In the genomic region with DNA sequence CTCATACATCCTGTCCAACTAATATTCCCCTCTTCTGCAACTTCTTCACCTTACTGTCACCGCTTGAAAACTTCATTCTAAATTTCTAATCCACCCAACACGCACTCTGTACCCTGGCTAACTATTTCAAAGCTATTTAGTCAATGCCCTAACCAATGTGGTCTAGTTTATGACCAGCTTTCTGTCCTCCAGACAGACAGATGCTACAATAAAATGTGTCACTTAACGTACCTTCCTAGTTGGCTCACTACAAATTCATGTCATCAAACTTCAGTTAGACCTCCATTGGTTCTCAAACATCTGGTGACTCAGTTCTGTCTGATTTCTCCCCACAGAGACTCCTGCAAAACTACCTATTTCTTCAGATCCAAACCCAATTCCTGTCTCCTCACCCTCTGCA, we compare ENCODE assay signal across 1 cellular context.
TF ChIP-seq lines count a peak whose summit lies in the region.

No MANE protein-coding gene starts in this region.

TF ChIP-seq in WTC11, 78 proteins besides CTCF, POLR2A, EP300 and RAD21 (continued from another document):
- TF ChIP-seq, protein P1, sequence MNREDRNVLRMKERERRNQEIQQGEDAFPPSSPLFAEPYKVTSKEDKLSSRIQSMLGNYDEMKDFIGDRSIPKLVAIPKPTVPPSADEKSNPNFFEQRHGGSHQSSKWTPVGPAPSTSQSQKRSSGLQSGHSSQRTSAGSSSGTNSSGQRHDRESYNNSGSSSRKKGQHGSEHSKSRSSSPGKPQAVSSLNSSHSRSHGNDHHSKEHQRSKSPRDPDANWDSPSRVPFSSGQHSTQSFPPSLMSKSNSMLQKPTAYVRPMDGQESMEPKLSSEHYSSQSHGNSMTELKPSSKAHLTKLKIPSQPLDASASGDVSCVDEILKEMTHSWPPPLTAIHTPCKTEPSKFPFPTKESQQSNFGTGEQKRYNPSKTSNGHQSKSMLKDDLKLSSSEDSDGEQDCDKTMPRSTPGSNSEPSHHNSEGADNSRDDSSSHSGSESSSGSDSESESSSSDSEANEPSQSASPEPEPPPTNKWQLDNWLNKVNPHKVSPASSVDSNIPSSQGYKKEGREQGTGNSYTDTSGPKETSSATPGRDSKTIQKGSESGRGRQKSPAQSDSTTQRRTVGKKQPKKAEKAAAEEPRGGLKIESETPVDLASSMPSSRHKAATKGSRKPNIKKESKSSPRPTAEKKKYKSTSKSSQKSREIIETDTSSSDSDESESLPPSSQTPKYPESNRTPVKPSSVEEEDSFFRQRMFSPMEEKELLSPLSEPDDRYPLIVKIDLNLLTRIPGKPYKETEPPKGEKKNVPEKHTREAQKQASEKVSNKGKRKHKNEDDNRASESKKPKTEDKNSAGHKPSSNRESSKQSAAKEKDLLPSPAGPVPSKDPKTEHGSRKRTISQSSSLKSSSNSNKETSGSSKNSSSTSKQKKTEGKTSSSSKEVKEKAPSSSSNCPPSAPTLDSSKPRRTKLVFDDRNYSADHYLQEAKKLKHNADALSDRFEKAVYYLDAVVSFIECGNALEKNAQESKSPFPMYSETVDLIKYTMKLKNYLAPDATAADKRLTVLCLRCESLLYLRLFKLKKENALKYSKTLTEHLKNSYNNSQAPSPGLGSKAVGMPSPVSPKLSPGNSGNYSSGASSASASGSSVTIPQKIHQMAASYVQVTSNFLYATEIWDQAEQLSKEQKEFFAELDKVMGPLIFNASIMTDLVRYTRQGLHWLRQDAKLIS (CRISPR knock-in tag; IDR thresholded peaks at IDR 0.05; ENCODE audit: borderline replicate concordance), result no peak
- TF ChIP-seq ZNF671 (CRISPR knock-in tag; IDR thresholded peaks at IDR 0.05) (no peak), RELA (CRISPR knock-in tag; IDR thresholded peaks at IDR 0.05; ENCODE audit: borderline replicate concordance) (no peak), ZNF423 (CRISPR knock-in tag; IDR thresholded peaks at IDR 0.05) (no peak), JAZF1 (CRISPR knock-in tag; IDR thresholded peaks at IDR 0.05) (no peak), GTF2I (CRISPR knock-in tag; conservative IDR thresholded peaks at IDR 0.05) (no peak), OVOL2 (CRISPR knock-in tag; IDR thresholded peaks at IDR 0.05; ENCODE audit: borderline replicate concordance) (no peak), JUN (CRISPR knock-in tag; IDR thresholded peaks at IDR 0.05) (no peak), NR2C2 (CRISPR knock-in tag; IDR thresholded peaks at IDR 0.05) (no peak), RORB (CRISPR knock-in tag; IDR thresholded peaks at IDR 0.05) (no peak), ATF1 (CRISPR knock-in tag; IDR thresholded peaks at IDR 0.05) (no peak), SP1 (CRISPR knock-in tag; conservative IDR thresholded peaks at IDR 0.05) (no peak)
- TF ChIP-seq, protein P2, sequence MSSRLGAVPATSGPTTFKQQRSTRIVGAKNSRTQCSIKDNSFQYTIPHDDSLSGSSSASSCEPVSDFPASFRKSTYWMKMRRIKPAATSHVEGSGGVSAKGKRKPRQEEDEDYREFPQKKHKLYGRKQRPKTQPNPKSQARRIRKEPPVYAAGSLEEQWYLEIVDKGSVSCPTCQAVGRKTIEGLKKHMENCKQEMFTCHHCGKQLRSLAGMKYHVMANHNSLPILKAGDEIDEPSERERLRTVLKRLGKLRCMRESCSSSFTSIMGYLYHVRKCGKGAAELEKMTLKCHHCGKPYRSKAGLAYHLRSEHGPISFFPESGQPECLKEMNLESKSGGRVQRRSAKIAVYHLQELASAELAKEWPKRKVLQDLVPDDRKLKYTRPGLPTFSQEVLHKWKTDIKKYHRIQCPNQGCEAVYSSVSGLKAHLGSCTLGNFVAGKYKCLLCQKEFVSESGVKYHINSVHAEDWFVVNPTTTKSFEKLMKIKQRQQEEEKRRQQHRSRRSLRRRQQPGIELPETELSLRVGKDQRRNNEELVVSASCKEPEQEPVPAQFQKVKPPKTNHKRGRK (CRISPR knock-in tag; IDR thresholded peaks at IDR 0.05; ENCODE audit: borderline replicate concordance), result no peak
- TF ChIP-seq, protein P3, sequence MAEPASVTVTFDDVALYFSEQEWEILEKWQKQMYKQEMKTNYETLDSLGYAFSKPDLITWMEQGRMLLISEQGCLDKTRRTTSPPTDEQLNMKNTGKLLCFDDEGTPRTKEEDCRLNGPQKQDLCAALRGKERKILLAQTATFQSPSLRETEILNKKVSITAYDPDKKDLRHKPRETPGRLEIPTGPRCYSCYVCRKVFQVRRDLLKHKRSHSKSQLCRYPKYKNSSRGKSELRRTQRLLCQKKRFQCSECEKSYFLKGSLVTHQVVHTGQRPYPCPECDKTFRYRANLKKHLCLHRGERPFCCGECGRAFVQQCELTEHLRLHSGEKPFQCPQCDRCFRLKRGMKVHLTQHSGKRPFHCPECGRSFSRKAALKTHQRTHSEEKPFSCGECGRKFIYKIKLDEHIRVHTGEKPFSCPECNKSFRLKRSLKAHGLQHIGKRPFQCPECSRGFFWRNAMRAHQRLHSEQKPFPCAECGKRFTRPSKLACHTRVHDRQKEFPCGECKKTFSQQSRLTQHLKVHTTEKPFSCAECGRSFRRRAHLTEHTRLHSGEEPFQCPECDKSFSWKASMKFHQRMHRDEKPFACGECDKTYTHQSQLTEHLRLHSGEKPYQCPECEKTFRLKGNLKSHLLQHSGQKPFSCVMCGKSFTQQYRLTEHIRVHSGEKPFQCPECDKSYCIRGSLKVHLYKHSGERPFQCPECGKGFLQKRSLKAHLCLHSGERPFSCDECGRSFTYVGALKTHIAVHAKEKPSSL (CRISPR knock-in tag; conservative IDR thresholded peaks at IDR 0.05), result no peak
- TF ChIP-seq, protein P4, sequence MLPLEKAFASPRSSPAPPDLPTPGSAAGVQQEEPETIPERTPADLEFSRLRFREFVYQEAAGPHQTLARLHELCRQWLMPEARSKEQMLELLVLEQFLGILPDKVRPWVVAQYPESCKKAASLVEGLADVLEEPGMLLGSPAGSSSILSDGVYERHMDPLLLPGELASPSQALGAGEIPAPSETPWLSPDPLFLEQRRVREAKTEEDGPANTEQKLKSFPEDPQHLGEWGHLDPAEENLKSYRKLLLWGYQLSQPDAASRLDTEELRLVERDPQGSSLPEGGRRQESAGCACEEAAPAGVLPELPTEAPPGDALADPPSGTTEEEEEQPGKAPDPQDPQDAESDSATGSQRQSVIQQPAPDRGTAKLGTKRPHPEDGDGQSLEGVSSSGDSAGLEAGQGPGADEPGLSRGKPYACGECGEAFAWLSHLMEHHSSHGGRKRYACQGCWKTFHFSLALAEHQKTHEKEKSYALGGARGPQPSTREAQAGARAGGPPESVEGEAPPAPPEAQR (CRISPR knock-in tag; IDR thresholded peaks at IDR 0.05), result no peak
- TF ChIP-seq, protein P5, sequence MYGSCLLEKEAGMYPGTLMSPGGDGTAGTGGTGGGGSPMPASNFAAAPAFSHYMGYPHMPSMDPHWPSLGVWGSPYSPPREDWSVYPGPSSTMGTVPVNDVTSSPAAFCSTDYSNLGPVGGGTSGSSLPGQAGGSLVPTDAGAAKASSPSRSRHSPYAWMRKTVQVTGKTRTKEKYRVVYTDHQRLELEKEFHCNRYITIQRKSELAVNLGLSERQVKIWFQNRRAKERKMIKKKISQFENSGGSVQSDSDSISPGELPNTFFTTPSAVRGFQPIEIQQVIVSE (CRISPR knock-in tag; IDR thresholded peaks at IDR 0.05; ENCODE audit: borderline replicate concordance), result no peak
- TF ChIP-seq, protein P6, sequence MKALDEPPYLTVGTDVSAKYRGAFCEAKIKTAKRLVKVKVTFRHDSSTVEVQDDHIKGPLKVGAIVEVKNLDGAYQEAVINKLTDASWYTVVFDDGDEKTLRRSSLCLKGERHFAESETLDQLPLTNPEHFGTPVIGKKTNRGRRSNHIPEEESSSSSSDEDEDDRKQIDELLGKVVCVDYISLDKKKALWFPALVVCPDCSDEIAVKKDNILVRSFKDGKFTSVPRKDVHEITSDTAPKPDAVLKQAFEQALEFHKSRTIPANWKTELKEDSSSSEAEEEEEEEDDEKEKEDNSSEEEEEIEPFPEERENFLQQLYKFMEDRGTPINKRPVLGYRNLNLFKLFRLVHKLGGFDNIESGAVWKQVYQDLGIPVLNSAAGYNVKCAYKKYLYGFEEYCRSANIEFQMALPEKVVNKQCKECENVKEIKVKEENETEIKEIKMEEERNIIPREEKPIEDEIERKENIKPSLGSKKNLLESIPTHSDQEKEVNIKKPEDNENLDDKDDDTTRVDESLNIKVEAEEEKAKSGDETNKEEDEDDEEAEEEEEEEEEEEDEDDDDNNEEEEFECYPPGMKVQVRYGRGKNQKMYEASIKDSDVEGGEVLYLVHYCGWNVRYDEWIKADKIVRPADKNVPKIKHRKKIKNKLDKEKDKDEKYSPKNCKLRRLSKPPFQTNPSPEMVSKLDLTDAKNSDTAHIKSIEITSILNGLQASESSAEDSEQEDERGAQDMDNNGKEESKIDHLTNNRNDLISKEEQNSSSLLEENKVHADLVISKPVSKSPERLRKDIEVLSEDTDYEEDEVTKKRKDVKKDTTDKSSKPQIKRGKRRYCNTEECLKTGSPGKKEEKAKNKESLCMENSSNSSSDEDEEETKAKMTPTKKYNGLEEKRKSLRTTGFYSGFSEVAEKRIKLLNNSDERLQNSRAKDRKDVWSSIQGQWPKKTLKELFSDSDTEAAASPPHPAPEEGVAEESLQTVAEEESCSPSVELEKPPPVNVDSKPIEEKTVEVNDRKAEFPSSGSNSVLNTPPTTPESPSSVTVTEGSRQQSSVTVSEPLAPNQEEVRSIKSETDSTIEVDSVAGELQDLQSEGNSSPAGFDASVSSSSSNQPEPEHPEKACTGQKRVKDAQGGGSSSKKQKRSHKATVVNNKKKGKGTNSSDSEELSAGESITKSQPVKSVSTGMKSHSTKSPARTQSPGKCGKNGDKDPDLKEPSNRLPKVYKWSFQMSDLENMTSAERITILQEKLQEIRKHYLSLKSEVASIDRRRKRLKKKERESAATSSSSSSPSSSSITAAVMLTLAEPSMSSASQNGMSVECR (CRISPR knock-in tag; IDR thresholded peaks at IDR 0.05; ENCODE audit: borderline replicate concordance), result no peak
- TF ChIP-seq, protein P7, sequence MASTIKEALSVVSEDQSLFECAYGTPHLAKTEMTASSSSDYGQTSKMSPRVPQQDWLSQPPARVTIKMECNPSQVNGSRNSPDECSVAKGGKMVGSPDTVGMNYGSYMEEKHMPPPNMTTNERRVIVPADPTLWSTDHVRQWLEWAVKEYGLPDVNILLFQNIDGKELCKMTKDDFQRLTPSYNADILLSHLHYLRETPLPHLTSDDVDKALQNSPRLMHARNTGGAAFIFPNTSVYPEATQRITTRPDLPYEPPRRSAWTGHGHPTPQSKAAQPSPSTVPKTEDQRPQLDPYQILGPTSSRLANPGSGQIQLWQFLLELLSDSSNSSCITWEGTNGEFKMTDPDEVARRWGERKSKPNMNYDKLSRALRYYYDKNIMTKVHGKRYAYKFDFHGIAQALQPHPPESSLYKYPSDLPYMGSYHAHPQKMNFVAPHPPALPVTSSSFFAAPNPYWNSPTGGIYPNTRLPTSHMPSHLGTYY (CRISPR knock-in tag; IDR thresholded peaks at IDR 0.05), result no peak
